In the genomic region with DNA sequence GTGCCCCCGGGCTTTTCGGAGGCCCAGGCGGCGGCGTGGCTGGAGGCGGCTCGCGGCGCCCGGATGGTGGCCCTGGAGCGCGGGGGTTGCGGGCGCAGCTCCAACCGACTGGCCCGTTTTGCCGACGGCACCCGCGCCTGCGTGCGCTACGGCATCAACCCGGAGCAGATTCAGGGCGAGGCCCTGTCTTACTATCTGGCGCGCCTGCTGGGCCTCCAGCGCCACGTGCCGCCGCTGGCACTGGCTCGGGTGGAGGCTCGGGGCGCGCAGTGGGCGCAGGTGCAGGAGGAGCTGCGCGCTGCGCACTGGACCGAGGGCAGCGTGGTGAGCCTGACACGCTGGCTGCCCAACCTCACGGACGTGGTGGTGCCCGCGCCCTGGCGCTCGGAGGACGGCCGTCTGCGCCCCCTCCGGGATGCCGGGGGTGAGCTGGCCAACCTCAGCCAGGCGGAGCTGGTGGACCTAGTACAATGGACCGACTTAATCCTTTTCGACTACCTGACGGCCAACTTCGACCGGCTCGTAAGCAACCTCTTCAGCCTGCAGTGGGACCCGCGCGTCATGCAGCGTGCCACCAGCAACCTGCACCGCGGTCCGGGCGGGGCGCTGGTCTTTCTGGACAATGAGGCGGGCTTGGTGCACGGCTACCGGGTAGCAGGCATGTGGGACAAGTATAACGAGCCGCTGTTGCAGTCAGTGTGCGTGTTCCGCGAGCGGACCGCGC, we compare ENCODE assay signal across 8 cellular contexts. TPM values are rescaled to one million over a fixed set of nuclear protein-coding genes. Genes with fewer than 3 reads are reported as not detected.
DNase-seq lines count a peak whose midpoint lies in the region; TF ChIP-seq lines count a peak whose summit lies in the region.

No MANE protein-coding gene starts in this region.

- DNase-seq in NCI-H82 (lab: John Stamatoyannopoulos, UW) (peak; percentile 64), NCI-H82 treated with DMSO at 0.1 percent for 48 hours (lab: John Stamatoyannopoulos, UW; ENCODE audit: unreplicated experiment) (no peak), H4 (ENCODE audit: low spot score) (peak; percentile 37), MM.1S (peak; percentile 65), cardiac muscle cell (ENCODE audit: low read depth in 1 of 2, low spot score in 1 of 2) (peak in 1 of 2 donors; percentile 55), posterior vena cava (ENCODE audit: low spot score) (peak; percentile 81), GOT3 (lab: John Stamatoyannopoulos, UW) (no peak)

- intact Hi-C loops in posterior vena cava (cut with DNase I) = loop anchor here (5.0 to 10.0 kb wide), 4 partner anchors 43 to 636 kb away; a partner anchor contains a TSS

- peaks cover 12% of the 10 kb centered on the region for H3F3A ChIP-seq in MM.1S (ENCODE audit: insufficient read depth, low read length)

- H3K27ac Mint-ChIP-seq in activated naive CD4-positive, alpha-beta T cell treated with anti-CD3 and anti-CD28 coated beads, Interleukin-2, amount 50 U/mL, for 24 hours = no peak overlapping the region

- peaks cover 10% of the 10 kb centered on the region for H3K4me1 Mint-ChIP-seq in activated naive CD4-positive, alpha-beta T cell treated with anti-CD3 and anti-CD28 coated beads, Interleukin-2, amount 50 U/mL, for 24 hours

- TF ChIP-seq CTCF in MM.1S (IDR thresholded peaks at IDR 0.05; ENCODE audit: low read length) (no peak), cardiac muscle cell (IDR thresholded peaks at IDR 0.05; ENCODE audit: low read depth, low read length) (no peak)

- H3K4me3 ChIP-seq in MM.1S (ENCODE audit: low read length) (peak overlapping the region; percentile 73), cardiac muscle cell (peak overlapping the region; percentile 37)

- H3K4me1 ChIP-seq in MM.1S (ENCODE audit: low read length) (no peaks in the 10 kb centered on the region), cardiac muscle cell (ENCODE audit: low read depth) (peaks cover 5% of the 10 kb centered on the region)

- no peaks in the 10 kb centered on the region for H3K9me3 Mint-ChIP-seq in activated naive CD4-positive, alpha-beta T cell treated with anti-CD3 and anti-CD28 coated beads, Interleukin-2, amount 50 U/mL, for 24 hours

- peak overlapping the region; percentile 76 for H3K4me3 Mint-ChIP-seq in activated naive CD4-positive, alpha-beta T cell treated with anti-CD3 and anti-CD28 coated beads, Interleukin-2, amount 50 U/mL, for 24 hours

- H3K27ac ChIP-seq in MM.1S (ENCODE audit: low read length) = no peak overlapping the region
- no peak overlapping the region for H3K27ac ChIP-seq in cardiac muscle cell

- peak overlapping the region; percentile 97 for H3K4me2 ChIP-seq in MM.1S (ENCODE audit: low read depth, low read length)

- peaks cover 40% of the 10 kb centered on the region for H3K27me3 Mint-ChIP-seq in activated naive CD4-positive, alpha-beta T cell treated with anti-CD3 and anti-CD28 coated beads, Interleukin-2, amount 50 U/mL, for 24 hours

- no peaks in the 10 kb centered on the region for H3K9me2 ChIP-seq in MM.1S (replicated peaks; ENCODE audit: insufficient read depth, low read length)

- no peaks in the 10 kb centered on the region for H3K79me2 ChIP-seq in MM.1S (ENCODE audit: low read length)

- H3K27me3 ChIP-seq in MM.1S (replicated peaks; ENCODE audit: insufficient read depth, low read length) (no peaks in the 10 kb centered on the region), cardiac muscle cell (peaks cover 51% of the 10 kb centered on the region)

- H4K20me1 ChIP-seq in MM.1S (ENCODE audit: insufficient read depth, low read length) = no peaks in the 10 kb centered on the region

- peak overlapping the region; percentile 74 for H2AFZ ChIP-seq in MM.1S (ENCODE audit: low read length)

- no peaks in the 10 kb centered on the region for H3K9me3 ChIP-seq in MM.1S (replicated peaks; ENCODE audit: insufficient read depth, low read length)
- no peaks in the 10 kb centered on the region for H3K9me3 ChIP-seq in cardiac muscle cell (ENCODE audit: low read depth)

- no peaks in the 10 kb centered on the region for H3K36me3 Mint-ChIP-seq in activated naive CD4-positive, alpha-beta T cell treated with anti-CD3 and anti-CD28 coated beads, Interleukin-2, amount 50 U/mL, for 24 hours

- H3K9ac ChIP-seq in MM.1S (ENCODE audit: low read length) = peak overlapping the region; percentile 48; the same call in 1 of the 2 replicates

- H3K36me3 ChIP-seq in MM.1S (replicated peaks; ENCODE audit: insufficient read depth, low read length) (no peaks in the 10 kb centered on the region), cardiac muscle cell (no peaks in the 10 kb centered on the region)

RNA-seq across cellular contexts. Expression of a gene that starts 0.9 kb away (rescaled TPM):
- total RNA-seq in H4 (2014; rRNA removed; shearing (Covaris generic)) = 11.3 and 14.5 TPM in 2 replicates
- 4.1 and 6.1 TPM in 2 replicates for total RNA-seq in cardiac muscle cell
- polyA plus RNA-seq in cardiac muscle cell = 1.7 and 5.4 TPM in 2 replicates
- 10 to 100 TPM in 1 of 2 donors, 1 to 10 TPM in 1; 5.8 to 11.2 TPM for total RNA-seq in posterior vena cava

RNA-seq across cellular contexts. Expression of a gene that starts 43.4 kb away (rescaled TPM):
- total RNA-seq in H4 (2014; rRNA removed; shearing (Covaris generic)) = 31.7 and 60.7 TPM in 2 replicates
- 19.2 and 44.2 TPM in 2 replicates for total RNA-seq in cardiac muscle cell
- polyA plus RNA-seq in cardiac muscle cell = 45.7 and 52.1 TPM in 2 replicates
- 10 to 100 TPM; 56.5 to 67.6 TPM for total RNA-seq in posterior vena cava

Comparison
In these comparisons a context has a peak if more than half of its experiments do, and no peak if none do; other contexts are left out.
1. DNase-seq: peak in NCI-H82 (single experiment), H4 (single experiment), MM.1S (single experiment) and posterior vena cava (single experiment); none in NCI-H82 treated with DMSO at 0.1 percent for 48 hours (single experiment) and GOT3 (single experiment).